ENCODE assay signal across 12 cellular contexts in genomic region chr2:1628893-1629292, GRCh38.
DNase-seq lines count a peak whose midpoint lies in the region; ATAC-seq and TF ChIP-seq lines count a peak whose summit lies in the region.
"Had no signal": no experiment of that assay in that cellular context is flagged by ENCODE, and none has a peak within 500 bp of the region (broad histone marks: within the 10 kb centered on the region; RNA-seq: fewer than 3 reads in every experiment).

No MANE protein-coding gene starts in this region.

- H3K27ac Mint-ChIP-seq in activated naive CD4-positive, alpha-beta T cell treated with anti-CD3 and anti-CD28 coated beads, Interleukin-2, amount 50 U/mL, for 72 hours, result no peak overlapping the region
- no peak overlapping the region for H3K27ac Mint-ChIP-seq in CD4-positive, alpha-beta memory T cell

- no peaks in the 10 kb centered on the region for H3K4me1 ChIP-seq in CD4-positive, alpha-beta memory T cell (ENCODE audit: insufficient read depth, low read length)

- H3K9me3 Mint-ChIP-seq in activated naive CD4-positive, alpha-beta T cell treated with anti-CD3 and anti-CD28 coated beads, Interleukin-2, amount 50 U/mL, for 72 hours, result no peaks in the 10 kb centered on the region
- peaks cover 0 to 2% (median 0%) of the 10 kb centered on the region in 8 donors for H3K9me3 Mint-ChIP-seq in CD4-positive, alpha-beta memory T cell

- no peaks in the 10 kb centered on the region for H3K9me3 ChIP-seq in CD4-positive, alpha-beta memory T cell (ENCODE audit: control insufficient read depth in 1 of 2, low read length in 2 of 2)

- H3K27me3 Mint-ChIP-seq in CD4-positive, alpha-beta memory T cell, result peaks cover 5 to 8% of the 10 kb centered on the region in 2 donors

- H3K4me1 Mint-ChIP-seq in CD4-positive, alpha-beta memory T cell, result no peaks in the 10 kb centered on the region

- H3K36me3 Mint-ChIP-seq in activated naive CD4-positive, alpha-beta T cell treated with anti-CD3 and anti-CD28 coated beads, Interleukin-2, amount 50 U/mL, for 72 hours, result no peaks in the 10 kb centered on the region
- no peaks in the 10 kb centered on the region for H3K36me3 Mint-ChIP-seq in CD4-positive, alpha-beta memory T cell

- POLR2A ChIA-PET in CD4-positive, alpha-beta memory T cell (lab: Charles Lee; ENCODE audit: partially characterized antibody), result no interaction called here

- H3K27ac ChIP-seq in VCaP, result peak overlapping the region; percentile 94
- no peak overlapping the region for H3K27ac ChIP-seq in CD4-positive, alpha-beta memory T cell (ENCODE audit: low read depth, low read length)

- DNase-seq in Daoy (ENCODE audit: low read depth) (peak; percentile 62), fibroblast of pulmonary artery (ENCODE audit: low read depth) (peak; percentile 97), omental fat pad (ENCODE audit: low spot score) (peak; percentile 59), ACHN (no peak)
- DNase-seq in activated naive CD4-positive, alpha-beta T cell treated with anti-CD3 and anti-CD28 coated beads, Interleukin-2, amount 50 U/mL, for 72 hours (ENCODE audit: low spot score in 2 of 2), result no peak
- no peak for DNase-seq in CD4-positive, alpha-beta memory T cell
- DNase-seq: C1 segment of cervical spinal cord, islet precursor cell, NCI-H1694, SHP77 had no signal

- no peak overlapping the region for H3K4me3 Mint-ChIP-seq in CD4-positive, alpha-beta memory T cell

- CTCF ChIA-PET in CD4-positive, alpha-beta memory T cell (lab: Charles Lee; ENCODE audit: partially characterized antibody), result no interaction called here

- TF ChIP-seq CTCF in VCaP (conservative IDR thresholded peaks at IDR 0.05) (no peak), fibroblast of pulmonary artery (IDR thresholded peaks at IDR 0.05; ENCODE audit: low read length, missing control alignments) (no peak), omental fat pad (IDR thresholded peaks at IDR 0.05) (no peak)

- intact Hi-C loops in CD4-positive, alpha-beta memory T cell (cut with micrococcal nuclease), result no loop called here

- no peaks in the 10 kb centered on the region for H3K36me3 ChIP-seq in CD4-positive, alpha-beta memory T cell (ENCODE audit: insufficient read depth, low read length)

- ATAC-seq in omental fat pad (ENCODE audit: low FRiP score) (peak; percentile 75), HG02981 (IDR thresholded peaks at IDR 0.05; ENCODE audit: unreplicated experiment) (no peak)
- ATAC-seq in activated naive CD4-positive, alpha-beta T cell treated with anti-CD3 and anti-CD28 coated beads, Interleukin-2, amount 50 U/mL, for 72 hours, result no peak

- in situ Hi-C loops in ACHN (cut with HindIII; ENCODE audit: low pct_ligation_motif_present, low pct_unique_long_range_greater_than_20kb, low sequenced_read_pairs), result no loop called here

- H3K4me3 ChIP-seq in fibroblast of pulmonary artery (replicated peaks; ENCODE audit: low read depth, low read length), result no peak overlapping the region
- H3K4me3 ChIP-seq in CD4-positive, alpha-beta memory T cell (ENCODE audit: low read length in 2 of 2), result no peak overlapping the region

- H3K27me3 ChIP-seq in CD4-positive, alpha-beta memory T cell (ENCODE audit: insufficient read depth, low read length), result no peaks in the 10 kb centered on the region

Comparison
In these comparisons a context has a peak if more than half of its experiments do, and no peak if none do; other contexts are left out.
1. DNase-seq: peak in Daoy (single experiment), fibroblast of pulmonary artery (single experiment) and omental fat pad (single experiment); none in activated naive CD4-positive, alpha-beta T cell treated with anti-CD3 and anti-CD28 coated beads, Interleukin-2, amount 50 U/mL, for 72 hours (0 of 2), ACHN (single experiment) and CD4-positive, alpha-beta memory T cell (0 of 5).